15 cellular contexts compared by ENCODE assay signal in the genomic region with DNA sequence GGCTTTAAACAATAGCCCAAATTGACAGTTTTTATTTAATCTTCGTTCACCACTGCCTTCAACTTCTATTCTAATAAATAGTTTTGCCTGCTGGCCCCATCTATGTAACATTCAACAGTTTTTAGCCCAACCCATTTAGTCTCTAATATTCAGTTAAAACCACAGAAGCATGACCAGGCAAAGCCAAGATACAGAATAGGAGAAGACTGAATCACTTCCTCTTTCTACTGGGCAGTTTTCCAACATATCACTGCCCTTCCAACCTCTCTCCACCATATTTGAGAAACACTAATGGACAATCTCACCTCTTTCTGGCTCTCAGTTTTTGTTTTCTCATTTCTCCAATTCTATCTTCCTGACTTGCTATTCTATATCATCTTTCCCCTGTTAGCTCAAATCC.
DNase-seq lines count a peak whose midpoint lies in the region; ATAC-seq and TF ChIP-seq lines count a peak whose summit lies in the region.
"Had no signal": no experiment of that assay in that cellular context is flagged by ENCODE, and none has a peak within 500 bp of the region (broad histone marks: within the 10 kb centered on the region; RNA-seq: fewer than 3 reads in every experiment).

No MANE protein-coding gene starts in this region.

- TF ChIP-seq CTCF in choroid plexus epithelial cell (conservative IDR thresholded peaks at IDR 0.05; ENCODE audit: low read depth, low read length) (no peak), retinal pigment epithelial cell (conservative IDR thresholded peaks at IDR 0.05; ENCODE audit: low read depth, low read length) (no peak)

- H3K4me3 ChIP-seq in choroid plexus epithelial cell (ENCODE audit: low read depth, low read length) = no peak overlapping the region
- no peak overlapping the region for H3K4me3 ChIP-seq in retinal pigment epithelial cell (ENCODE audit: low read length)

- peak; percentile 94 for DNase-seq in H4 (ENCODE audit: low spot score)
- peak; percentile 93 for DNase-seq in OCI-M1 (lab: John Stamatoyannopoulos, UW)
- peak; percentile 71 for DNase-seq in choroid plexus epithelial cell (ENCODE audit: low read depth)
- peak; percentile 44 for DNase-seq in retinal pigment epithelial cell (ENCODE audit: low read depth)
- no peak for DNase-seq in midbrain (lab: John Stamatoyannopoulos, UW)
- DNase-seq in activated CD4-positive, alpha-beta T cell treated with anti-CD3 and anti-CD28 coated beads, Interleukin-2, amount 50 U/mL, for 4 hours = no peak
- no peak for DNase-seq in SK-N-DZ (ENCODE audit: low spot score)
- DNase-seq: activated CD8-positive, alpha-beta T cell treated with anti-CD3 and anti-CD28 coated beads, Interleukin-2, amount 10 ng/mL, durations not matched to agents 7 days and 5 days; aorta; H7; NCI-H1417 treated with DMSO at 0.1 percent for 48 hours; stimulated activated CD4-positive, alpha-beta T cell treated with anti-CD3 and anti-CD28 coated beads, Interleukin-12 subunit alpha, Interleukin-12 subunit beta, amount 100 ng/mL, for 4 hours; stimulated activated naive B cell treated with anti-CD40 and anti-IgM and Interleukin-4, amounts not matched to agents 10 μg/mL and 1 μg/mL and 100 μg/mL, for 72 hours had no signal

- ATAC-seq in GM21447 (IDR thresholded peaks at IDR 0.05; ENCODE audit: unreplicated experiment) = no peak
- ATAC-seq: activated CD8-positive, alpha-beta T cell treated with anti-CD3 and anti-CD28 coated beads, Interleukin-2, amount 10 ng/mL, durations not matched to agents 7 days and 5 days; Right ventricle myocardium inferior; stimulated activated naive B cell treated with anti-CD40 and anti-IgM and Interleukin-4, amounts not matched to agents 10 μg/mL and 1 μg/mL and 100 μg/mL, for 72 hours had no signal

Comparison
In these comparisons a context has a peak if more than half of its experiments do, and no peak if none do; other contexts are left out.
1. DNase-seq: peak in H4 (single experiment), OCI-M1 (single experiment), choroid plexus epithelial cell (single experiment) and retinal pigment epithelial cell (single experiment); none in midbrain (single experiment), activated CD4-positive, alpha-beta T cell treated with anti-CD3 and anti-CD28 coated beads, Interleukin-2, amount 50 U/mL, for 4 hours (0 of 2) and SK-N-DZ (single experiment).